ENCODE assay signal across 9 cellular contexts in the genomic region with DNA sequence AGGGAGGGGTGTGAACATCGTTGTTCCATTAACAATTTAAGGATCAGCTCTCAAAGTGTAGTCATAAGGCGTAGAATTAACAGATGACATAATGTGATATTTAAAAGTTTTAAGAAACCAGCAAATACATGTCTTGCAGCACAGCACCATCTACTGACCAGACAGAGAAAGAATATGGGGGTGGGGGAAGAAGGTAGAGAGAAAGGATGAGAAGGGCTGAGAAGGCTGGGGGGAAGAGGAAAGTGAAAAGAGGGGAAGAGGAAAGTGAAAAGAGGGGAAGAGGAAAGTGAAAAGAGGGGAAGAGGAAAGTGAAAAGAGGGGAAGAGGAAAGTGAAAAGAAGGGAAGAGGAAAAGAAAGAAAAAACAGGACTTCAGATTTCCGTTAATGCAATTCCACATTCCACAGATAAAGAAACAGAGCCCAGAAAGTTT.
A peak's percentile ranks its signal among the peaks of the same experiment; 100 is the strongest.
DNase-seq lines count a peak whose midpoint lies in the region; ATAC-seq, FAIRE-seq and TF ChIP-seq lines count a peak whose summit lies in the region.
"Had no signal": no experiment of that assay in that cellular context is flagged by ENCODE, and none has a peak within 500 bp of the region (broad histone marks: within the 10 kb centered on the region; RNA-seq: fewer than 3 reads in every experiment).

No MANE protein-coding gene starts in this region.

- FAIRE-seq in GM19239 (lab: Jason Lieb, UNC) = no peak

- H3K4me1 Mint-ChIP-seq in activated CD8-positive, alpha-beta T cell treated with anti-CD3 and anti-CD28 coated beads for 36 hours (ENCODE audit: low read depth) = no peaks in the 10 kb centered on the region
- H3K4me1 Mint-ChIP-seq: memory B cell had no signal

- TF ChIP-seq POLR2A in tibial nerve (IDR thresholded peaks at IDR 0.05) = no peak

- H4K20me1 ChIP-seq in hepatocyte (ENCODE audit: insufficient read depth, poor library complexity, severe bottlenecking) = no peaks in the 10 kb centered on the region

- H3K27ac ChIP-seq in hepatocyte (no peak overlapping the region), tibial nerve (no peak overlapping the region)

- peak; percentile 38 for DNase-seq in D341Med (ENCODE audit: low spot score)
- peak; percentile 21 for DNase-seq in HEK293T (ENCODE audit: extremely low spot score)
- peak; percentile 44 for DNase-seq in NCI-H2081 treated with DMSO at 0.1 percent for 48 hours (lab: John Stamatoyannopoulos, UW)
- DNase-seq in activated CD8-positive, alpha-beta T cell treated with anti-CD3 and anti-CD28 coated beads for 36 hours = peak; percentile 12
- peak; percentile 62 for DNase-seq in hepatocyte (ENCODE audit: low spot score)
- DNase-seq in tibial nerve (ENCODE audit: low spot score in 2 of 2) = peak in 1 of 2 donors; percentile 41
- no peak for DNase-seq in GM19239 (ENCODE audit: insufficient read length, low spot score)

- H3K4me3 ChIP-seq in hepatocyte (no peak overlapping the region), tibial nerve (no peak overlapping the region)

- ATAC-seq in activated CD8-positive, alpha-beta T cell treated with anti-CD3 and anti-CD28 coated beads for 36 hours = no peak
- no peak for ATAC-seq in HG03108 (IDR thresholded peaks at IDR 0.05; ENCODE audit: unreplicated experiment)

- no peaks in the 10 kb centered on the region for H3K9me3 Mint-ChIP-seq in activated CD8-positive, alpha-beta T cell treated with anti-CD3 and anti-CD28 coated beads for 36 hours
- H3K9me3 Mint-ChIP-seq: memory B cell had no signal

- H3K36me3 ChIP-seq in hepatocyte (replicated peaks; ENCODE audit: insufficient read depth, low read depth) (no peaks in the 10 kb centered on the region), tibial nerve (no peaks in the 10 kb centered on the region)

- intact Hi-C loops in activated CD8-positive, alpha-beta T cell treated with anti-CD3 and anti-CD28 coated beads for 36 hours (cut with micrococcal nuclease) = loop anchor here (10.0 kb wide), 1 partner anchor 1095 kb away; a partner anchor contains a TSS

- POLR2A ChIA-PET in HEK293T (lab: Yijun Ruan, JAX) = no interaction called here
- POLR2A ChIA-PET in activated CD8-positive, alpha-beta T cell treated with anti-CD3 and anti-CD28 coated beads for 36 hours (lab: Charles Lee) = no interaction called here

- H3K9me3 ChIP-seq in hepatocyte (ENCODE audit: low read depth) = no peaks in the 10 kb centered on the region
- H3K9me3 ChIP-seq in tibial nerve = no peaks in the 10 kb centered on the region

- no peak for TF ChIP-seq EP300 in tibial nerve (IDR thresholded peaks at IDR 0.05)

- no peak overlapping the region for H3K4me2 ChIP-seq in hepatocyte

- H3K27me3 ChIP-seq in hepatocyte (peaks cover 5% of the 10 kb centered on the region), tibial nerve (no peaks in the 10 kb centered on the region)

- H3K4me3 Mint-ChIP-seq in activated CD8-positive, alpha-beta T cell treated with anti-CD3 and anti-CD28 coated beads for 36 hours = no peak overlapping the region
- H3K4me3 Mint-ChIP-seq: memory B cell had no signal

- no peak overlapping the region for H3K27ac Mint-ChIP-seq in activated CD8-positive, alpha-beta T cell treated with anti-CD3 and anti-CD28 coated beads for 36 hours
- H3K27ac Mint-ChIP-seq: memory B cell had no signal

- no peak overlapping the region for H2AFZ ChIP-seq in hepatocyte

- CTCF ChIA-PET in HEK293T (lab: Yijun Ruan, JAX) = interaction anchor here (0.7 kb wide), 1 partner anchor 558 kb away, joined by 4 read pairs; no protein-coding TSS in a partner anchor
- CTCF ChIA-PET in activated CD8-positive, alpha-beta T cell treated with anti-CD3 and anti-CD28 coated beads for 36 hours (lab: Charles Lee) = interaction anchor here (0.7 to 0.8 kb wide), 5 partner anchors 8 to 1147 kb away, joined by 3 read pairs; no protein-coding TSS in a partner anchor

- no peaks in the 10 kb centered on the region for H3K9me2 ChIP-seq in hepatocyte (replicated peaks; ENCODE audit: insufficient read depth)

- TF ChIP-seq CTCF in activated CD8-positive, alpha-beta T cell treated with anti-CD3 and anti-CD28 coated beads for 36 hours (IDR thresholded peaks at IDR 0.05) = peak; percentile 41
- TF ChIP-seq CTCF in hepatocyte (IDR thresholded peaks at IDR 0.05; ENCODE audit: poor library complexity) = peak; percentile 94
- TF ChIP-seq CTCF in tibial nerve (IDR thresholded peaks at IDR 0.05) = peak; percentile 31 to 62 (median 54)

- no peaks in the 10 kb centered on the region for H3K79me2 ChIP-seq in hepatocyte

- H3K4me1 ChIP-seq in hepatocyte (ENCODE audit: insufficient read depth) = peaks cover 3% of the 10 kb centered on the region
- peaks cover 0 to 7% (median 0%) of the 10 kb centered on the region in 4 donors for H3K4me1 ChIP-seq in tibial nerve

- H3K27me3 Mint-ChIP-seq in activated CD8-positive, alpha-beta T cell treated with anti-CD3 and anti-CD28 coated beads for 36 hours = peaks cover 2% of the 10 kb centered on the region

- WGBS in hepatocyte (ENCODE audit: low lambda C conversion rate, missing lambda C conversion rate) = 20% methylated on average over 3 of the region's 3 CpGs
- WGBS in tibial nerve, 2 donors = 8 to 18% methylated on average over 3 of the region's 3 CpGs

- no peaks in the 10 kb centered on the region for H3K36me3 Mint-ChIP-seq in activated CD8-positive, alpha-beta T cell treated with anti-CD3 and anti-CD28 coated beads for 36 hours (ENCODE audit: low read depth)
- H3K36me3 Mint-ChIP-seq: memory B cell had no signal

TF ChIP-seq in HEK293T, 16 proteins besides CTCF, POLR2A, EP300 and RAD21:
- TF ChIP-seq FOXK2 (IDR thresholded peaks at IDR 0.05) (no peak), SUZ12 (IDR thresholded peaks at IDR 0.05) (no peak), ARNT (IDR thresholded peaks at IDR 0.05) (no peak), NFRKB (IDR thresholded peaks at IDR 0.05) (no peak), LEF1 (IDR thresholded peaks at IDR 0.05; ENCODE audit: borderline replicate concordance) (no peak), BHLHE40 (IDR thresholded peaks at IDR 0.05; ENCODE audit: borderline replicate concordance) (no peak), ELF4 (IDR thresholded peaks at IDR 0.05) (no peak), CTBP1 (IDR thresholded peaks at IDR 0.05; ENCODE audit: borderline replicate concordance) (no peak), FOXM1 (IDR thresholded peaks at IDR 0.05; ENCODE audit: borderline replicate concordance) (no peak), TARDBP (IDR thresholded peaks at IDR 0.05) (no peak), ZNF384 (IDR thresholded peaks at IDR 0.05) (no peak), HDGF (IDR thresholded peaks at IDR 0.05; ENCODE audit: borderline replicate concordance) (no peak)
- TF ChIP-seq, protein P1, sequence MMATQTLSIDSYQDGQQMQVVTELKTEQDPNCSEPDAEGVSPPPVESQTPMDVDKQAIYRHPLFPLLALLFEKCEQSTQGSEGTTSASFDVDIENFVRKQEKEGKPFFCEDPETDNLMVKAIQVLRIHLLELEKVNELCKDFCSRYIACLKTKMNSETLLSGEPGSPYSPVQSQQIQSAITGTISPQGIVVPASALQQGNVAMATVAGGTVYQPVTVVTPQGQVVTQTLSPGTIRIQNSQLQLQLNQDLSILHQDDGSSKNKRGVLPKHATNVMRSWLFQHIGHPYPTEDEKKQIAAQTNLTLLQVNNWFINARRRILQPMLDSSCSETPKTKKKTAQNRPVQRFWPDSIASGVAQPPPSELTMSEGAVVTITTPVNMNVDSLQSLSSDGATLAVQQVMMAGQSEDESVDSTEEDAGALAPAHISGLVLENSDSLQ (IDR thresholded peaks at IDR 0.05) = no peak

Comparison
In these comparisons a context has a peak if more than half of its experiments do, and no peak if none do; other contexts are left out.
1. CTCF ChIP-seq: peak in every context shown above with its lines; median percentile 94 in hepatocyte; 54 in tibial nerve; 41 in activated CD8-positive, alpha-beta T cell treated with anti-CD3 and anti-CD28 coated beads for 36 hours.